31 cellular contexts compared by ENCODE assay signal in the genomic region with DNA sequence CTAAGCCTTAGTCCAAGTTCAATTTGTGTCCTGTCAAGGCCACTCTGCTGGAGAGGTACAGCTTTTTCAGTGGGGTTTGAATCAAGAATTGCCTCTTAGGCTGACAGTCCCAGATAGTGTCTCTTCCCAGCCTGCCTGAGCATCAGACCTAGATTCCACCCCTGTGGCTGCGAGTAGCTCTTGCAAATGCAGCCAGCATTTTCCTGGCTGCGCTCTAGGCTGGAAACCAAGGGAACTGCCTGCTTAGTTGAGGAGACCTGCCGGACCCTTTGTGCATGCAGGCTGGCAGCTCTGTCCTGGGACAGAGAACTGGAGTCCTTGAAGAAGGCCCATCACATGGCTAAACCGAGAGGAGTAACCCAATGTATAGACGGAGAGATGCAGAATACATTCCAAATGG.
"Had no signal": no experiment of that assay in that cellular context is flagged by ENCODE, and none has a peak within 500 bp of the region (broad histone marks: within the 10 kb centered on the region; RNA-seq: fewer than 3 reads in every experiment).

No MANE protein-coding gene starts in this region.

- FAIRE-seq: K562, RCC 7860 had no signal

- H3K27ac ChIP-seq: brain microvascular endothelial cell, PC-9, RWPE1, VCaP had no signal

- H3K4me3 ChIP-seq: K562, PC-9 had no signal

- DNase-seq: activated CD4-positive, alpha-beta T cell treated with anti-CD3 and anti-CD28 coated beads for 1 hour; activated CD4-positive, alpha-beta T cell treated with anti-CD3 and anti-CD28 coated beads for 48 hours; activated CD4-positive, CD25-positive, alpha-beta regulatory T cell; activated CD8-positive, alpha-beta T cell treated with anti-CD3 and anti-CD28 coated beads for 36 hours; activated effector memory CD4-positive, alpha-beta T cell treated with anti-CD3 and anti-CD28 coated beads, Interleukin-2, amount 50 U/mL, for 16 hours; activated naive CD4-positive, alpha-beta T cell; activated naive CD4-positive, alpha-beta T cell treated with anti-CD3 and anti-CD28 coated beads, Interleukin-2, amount 50 U/mL, for 16 hours; activated naive CD8-positive, alpha-beta T cell treated with anti-CD3 and anti-CD28 coated beads for 36 hours; activated T-cell treated with anti-CD3 and anti-CD28 coated beads, Interleukin-2, amount 50 U/mL, for 1 hour; activated T-cell treated with anti-CD3 and anti-CD28 coated beads, Interleukin-2, amount 50 U/mL, for 72 hours; amniotic stem cell; aorta; brain microvascular endothelial cell; central memory CD4-positive, alpha-beta T cell; NCI-H1105; NCI-H1417 treated with DMSO at 0.1 percent for 48 hours; NCI-H1930; NCI-H510A; NCI-H526; NCI-H748 treated with DMSO at 0.1 percent for 48 hours; PC-9; SIG-M5; SW 1271; T-helper 1 cell; T-helper 2 cell; T-helper 9 cell had no signal

- H2AFZ ChIP-seq: PC-9 had no signal

- H3K27ac Mint-ChIP-seq: activated CD8-positive, alpha-beta T cell treated with anti-CD3 and anti-CD28 coated beads for 36 hours; activated naive CD8-positive, alpha-beta T cell treated with anti-CD3 and anti-CD28 coated beads for 36 hours; activated T-cell treated with anti-CD3 and anti-CD28 coated beads, Interleukin-2, amount 50 U/mL, for 72 hours; activated T-helper 17 cell treated with anti-CD3 and anti-CD28 coated beads, Interleukin-2, amount 50 U/mL, for 72 hours had no signal

- H3K36me3 ChIP-seq: brain microvascular endothelial cell had no signal

- H3K9me3 Mint-ChIP-seq: activated CD8-positive, alpha-beta T cell treated with anti-CD3 and anti-CD28 coated beads for 36 hours; activated naive CD8-positive, alpha-beta T cell treated with anti-CD3 and anti-CD28 coated beads for 36 hours; activated T-helper 17 cell treated with anti-CD3 and anti-CD28 coated beads, Interleukin-2, amount 50 U/mL, for 72 hours had no signal

- H3K36me3 Mint-ChIP-seq: activated naive CD8-positive, alpha-beta T cell treated with anti-CD3 and anti-CD28 coated beads for 36 hours had no signal

- H3K4me2 ChIP-seq: PC-9 had no signal

- H3K4me3 Mint-ChIP-seq: activated CD8-positive, alpha-beta T cell treated with anti-CD3 and anti-CD28 coated beads for 36 hours; activated naive CD8-positive, alpha-beta T cell treated with anti-CD3 and anti-CD28 coated beads for 36 hours; activated T-cell treated with anti-CD3 and anti-CD28 coated beads, Interleukin-2, amount 50 U/mL, for 72 hours; activated T-helper 17 cell treated with anti-CD3 and anti-CD28 coated beads, Interleukin-2, amount 50 U/mL, for 72 hours had no signal

- H3K27me3 Mint-ChIP-seq: activated CD8-positive, alpha-beta T cell treated with anti-CD3 and anti-CD28 coated beads for 36 hours; activated T-helper 17 cell treated with anti-CD3 and anti-CD28 coated beads, Interleukin-2, amount 50 U/mL, for 72 hours had no signal

- H3K4me1 Mint-ChIP-seq: activated naive CD8-positive, alpha-beta T cell treated with anti-CD3 and anti-CD28 coated beads for 36 hours; activated T-helper 17 cell treated with anti-CD3 and anti-CD28 coated beads, Interleukin-2, amount 50 U/mL, for 72 hours had no signal

- H3K27me3 ChIP-seq: brain microvascular endothelial cell had no signal
